Comparison of ENCODE assay signal across 11 cellular contexts in genomic region chr9:3385871-3386270, GRCh38.
DNase-seq lines count a peak whose midpoint lies in the region; ATAC-seq and TF ChIP-seq lines count a peak whose summit lies in the region.
"Had no signal": no experiment of that assay in that cellular context is flagged by ENCODE, and none has a peak within 500 bp of the region (broad histone marks: within the 10 kb centered on the region; RNA-seq: fewer than 3 reads in every experiment).

No MANE protein-coding gene starts in this region.

- TF ChIP-seq CTCF in activated CD8-positive, alpha-beta T cell treated with anti-CD3 and anti-CD28 coated beads for 36 hours (IDR thresholded peaks at IDR 0.05) = no peak

- CTCF ChIA-PET in activated CD8-positive, alpha-beta T cell treated with anti-CD3 and anti-CD28 coated beads for 36 hours (lab: Charles Lee) = interaction anchor here (1.0 kb wide), 1 partner anchor 145 kb away, joined by 3 read pairs; no protein-coding TSS in a partner anchor

- H3K4me1 Mint-ChIP-seq in activated CD8-positive, alpha-beta T cell treated with anti-CD3 and anti-CD28 coated beads for 36 hours (ENCODE audit: low read depth) = peaks cover 45% of the 10 kb centered on the region

- H3K9me3 Mint-ChIP-seq in activated CD8-positive, alpha-beta T cell treated with anti-CD3 and anti-CD28 coated beads for 36 hours = peaks cover 15% of the 10 kb centered on the region

- peaks cover 37% of the 10 kb centered on the region for H3K36me3 Mint-ChIP-seq in activated CD8-positive, alpha-beta T cell treated with anti-CD3 and anti-CD28 coated beads for 36 hours (ENCODE audit: low read depth)

- intact Hi-C loops in activated CD8-positive, alpha-beta T cell treated with anti-CD3 and anti-CD28 coated beads for 36 hours (cut with micrococcal nuclease) = loop anchor here (10.0 kb wide), 1 partner anchor 139 kb away; the partner anchor contains the start of gene RFX3

- H3K27ac Mint-ChIP-seq in activated CD8-positive, alpha-beta T cell treated with anti-CD3 and anti-CD28 coated beads for 36 hours = peak overlapping the region; percentile 25

- peak; percentile 33 for DNase-seq in stimulated activated naive CD4-positive, alpha-beta T cell treated with Interleukin-2 at 50 U/mL for 16 hours (lab: John Stamatoyannopoulos, UW)
- DNase-seq in stimulated activated naive CD4-positive, alpha-beta T cell (lab: John Stamatoyannopoulos, UW) = no peak
- DNase-seq in activated CD8-positive, alpha-beta T cell treated with anti-CD3 and anti-CD28 coated beads for 36 hours = peak; percentile 71
- DNase-seq in cortex of kidney (lab: John Stamatoyannopoulos, UW) (no peak), germinal center (ENCODE audit: low spot score) (no peak), G401 (ENCODE audit: low spot score) (no peak), Kasumi-1 (lab: John Stamatoyannopoulos, UW) (no peak)
- DNase-seq: GM23248, NCI-H510A had no signal

- H3K4me3 Mint-ChIP-seq in activated CD8-positive, alpha-beta T cell treated with anti-CD3 and anti-CD28 coated beads for 36 hours = no peak overlapping the region

- in situ Hi-C loops in G401 (cut with HindIII; ENCODE audit: low sequenced_read_pairs) = no loop called here

- POLR2A ChIA-PET in activated CD8-positive, alpha-beta T cell treated with anti-CD3 and anti-CD28 coated beads for 36 hours (lab: Charles Lee) = interaction anchor here (1.2 to 1.4 kb wide), 2 partner anchors 141 to 142 kb away, joined by 3 to 4 read pairs; no protein-coding TSS in a partner anchor

- no peaks in the 10 kb centered on the region for H3K27me3 Mint-ChIP-seq in activated CD8-positive, alpha-beta T cell treated with anti-CD3 and anti-CD28 coated beads for 36 hours
- H3K27me3 Mint-ChIP-seq: naive thymus-derived CD4-positive, alpha-beta T cell had no signal

- ATAC-seq in HG03039 (IDR thresholded peaks at IDR 0.05; ENCODE audit: unreplicated experiment) = peak; percentile 98
- peak; percentile 100 for ATAC-seq in activated CD8-positive, alpha-beta T cell treated with anti-CD3 and anti-CD28 coated beads for 36 hours
- ATAC-seq: naive thymus-derived CD4-positive, alpha-beta T cell had no signal

Comparison
In these comparisons a context has a peak if more than half of its experiments do, and no peak if none do; other contexts are left out.
1. DNase-seq: peak in stimulated activated naive CD4-positive, alpha-beta T cell treated with Interleukin-2 at 50 U/mL for 16 hours (single experiment) and activated CD8-positive, alpha-beta T cell treated with anti-CD3 and anti-CD28 coated beads for 36 hours (single experiment); none in stimulated activated naive CD4-positive, alpha-beta T cell (0 of 6), cortex of kidney (single experiment), germinal center (single experiment), G401 (single experiment) and Kasumi-1 (0 of 2).